Comparison of ENCODE assay signal across 24 cellular contexts in genomic region chr11:86403458-86403857, GRCh38. TPM values are rescaled to one million over a fixed set of nuclear protein-coding genes. Genes with fewer than 3 reads are reported as not detected.
"Had no signal": no experiment of that assay in that cellular context is flagged by ENCODE, and none has a peak within 500 bp of the region (broad histone marks: within the 10 kb centered on the region; RNA-seq: fewer than 3 reads in every experiment).

No MANE protein-coding gene starts in this region.

- H3K27ac ChIP-seq: neural progenitor cell, parathyroid adenoma, psoas muscle, right lobe of liver, sigmoid colon, stomach, thoracic aorta, thyroid gland, tibial nerve, upper lobe of left lung, vagina had no signal

- H3K4me3 ChIP-seq: neural progenitor cell, psoas muscle, right lobe of liver, sigmoid colon, stomach, thoracic aorta, thyroid gland, tibial nerve, upper lobe of left lung, vagina had no signal

- ATAC-seq: natural killer cell; psoas muscle; right lobe of liver; stimulated activated effector memory CD8-positive, alpha-beta T cell treated with anti-CD3 and anti-CD28 coated beads, Interleukin-12 subunit alpha, Interleukin-12 subunit beta, amount 100 ng/mL, for 72 hours; stimulated activated naive B cell treated with anti-CD40 and anti-IgM and Interleukin-4, amounts not matched to agents 10 μg/mL and 1 μg/mL and 100 μg/mL, for 72 hours had no signal

- H3K9me3 ChIP-seq: psoas muscle, right lobe of liver, sigmoid colon, stomach, thoracic aorta, thyroid gland, tibial nerve, upper lobe of left lung, vagina had no signal

- H3K4me1 ChIP-seq: neural progenitor cell, parathyroid adenoma, psoas muscle, right lobe of liver, sigmoid colon, stomach, thyroid gland, tibial nerve, upper lobe of left lung, vagina had no signal

- H2AFZ ChIP-seq: neural progenitor cell, parathyroid adenoma had no signal

- DNase-seq: natural killer cell; occipital lobe; posterior cingulate gyrus; psoas muscle; right cardiac atrium; right lobe of liver; sigmoid colon; small intestine; stimulated activated CD4-positive, alpha-beta T cell treated with anti-CD3 and anti-CD28 coated beads, Interleukin-15, amount 100 ng/mL, for 24 hours; stimulated activated CD4-positive, alpha-beta T cell treated with anti-CD3 and anti-CD28 coated beads, Interleukin-2, amount 100 ng/mL, for 24 hours; stimulated activated CD4-positive, alpha-beta T cell treated with anti-CD3 and anti-CD28 coated beads, Interleukin-2, amount 100 ng/mL, for 48 hours; stimulated activated CD4-positive, alpha-beta T cell treated with anti-CD3 and anti-CD28 coated beads, Interleukin-4, amount 100 ng/mL, for 24 hours; stimulated activated naive B cell treated with anti-CD40 and anti-IgM and Interleukin-4, amounts not matched to agents 10 μg/mL and 1 μg/mL and 100 μg/mL, for 72 hours; stimulated activated naive CD4-positive, alpha-beta T cell treated with Interleukin-2 at 50 U/mL for 16 hours; stomach; thyroid gland; trophoblast cell; upper lobe of left lung had no signal

- H3K79me2 ChIP-seq: parathyroid adenoma had no signal

- H3K27me3 ChIP-seq: neural progenitor cell, right lobe of liver, sigmoid colon, stomach, thyroid gland, tibial nerve, upper lobe of left lung, vagina had no signal

- H3K4me2 ChIP-seq: neural progenitor cell had no signal

- H3K9ac ChIP-seq: neural progenitor cell, parathyroid adenoma had no signal

- H3K36me3 ChIP-seq: neural progenitor cell, right lobe of liver, sigmoid colon, stomach, thoracic aorta, thyroid gland, tibial nerve, upper lobe of left lung, vagina had no signal

RNA-seq across cellular contexts. Expression of gene CCDC81, which starts 28.8 kb away (rescaled TPM):
- total RNA-seq: vagina had no signal
